In the genomic region with DNA sequence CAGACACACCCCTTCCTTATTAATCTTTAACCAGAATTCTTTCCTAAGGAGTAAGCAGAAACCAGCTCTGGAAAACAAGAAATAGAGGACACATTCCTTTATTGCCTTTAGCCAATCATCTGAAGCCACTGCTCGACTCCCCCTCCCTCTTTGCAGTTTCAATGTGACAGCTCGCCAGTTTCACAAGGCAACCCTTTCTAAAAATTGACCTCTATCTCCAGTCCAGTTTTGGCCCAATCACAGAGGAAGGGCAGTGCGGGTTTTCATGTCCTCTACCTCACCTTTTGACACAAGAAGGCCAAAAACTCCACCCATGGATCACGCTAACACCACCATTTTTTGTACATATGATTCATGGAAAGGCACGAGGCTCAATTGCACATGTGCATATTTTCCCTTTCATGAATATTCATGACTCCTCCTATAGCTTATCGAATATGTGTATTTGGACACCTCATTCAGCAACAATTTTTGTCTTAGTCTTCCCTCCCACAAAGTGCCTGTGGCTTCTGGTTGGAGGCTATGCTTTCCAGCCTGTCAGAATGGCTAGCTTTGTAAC, we compare ENCODE assay signal across 1 cellular context.
TF ChIP-seq lines count a peak whose summit lies in the region.

No MANE protein-coding gene starts in this region.

TF ChIP-seq in HepG2, 621 proteins besides CTCF, POLR2A, EP300 and RAD21 (continued from another document):
- TF ChIP-seq, protein P1, sequence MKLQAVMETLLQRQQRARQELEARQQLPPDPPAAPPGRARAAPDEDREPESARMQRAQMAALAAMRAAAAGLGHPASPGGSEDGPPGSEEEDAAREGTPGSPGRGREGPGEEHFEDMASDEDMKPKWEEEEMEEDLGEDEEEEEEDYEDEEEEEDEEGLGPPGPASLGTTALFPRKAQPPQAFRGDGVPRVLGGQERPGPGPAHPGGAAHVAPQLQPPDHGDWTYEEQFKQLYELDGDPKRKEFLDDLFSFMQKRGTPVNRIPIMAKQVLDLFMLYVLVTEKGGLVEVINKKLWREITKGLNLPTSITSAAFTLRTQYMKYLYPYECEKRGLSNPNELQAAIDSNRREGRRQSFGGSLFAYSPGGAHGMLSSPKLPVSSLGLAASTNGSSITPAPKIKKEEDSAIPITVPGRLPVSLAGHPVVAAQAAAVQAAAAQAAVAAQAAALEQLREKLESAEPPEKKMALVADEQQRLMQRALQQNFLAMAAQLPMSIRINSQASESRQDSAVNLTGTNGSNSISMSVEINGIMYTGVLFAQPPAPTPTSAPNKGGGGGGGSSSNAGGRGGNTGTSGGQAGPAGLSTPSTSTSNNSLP (IDR thresholded peaks at IDR 0.05; ENCODE audit: low read depth, low read length), result 0 out of 2 replicates have a peak, but pooled peaks have one; percentile 6
- TF ChIP-seq, protein P2, sequence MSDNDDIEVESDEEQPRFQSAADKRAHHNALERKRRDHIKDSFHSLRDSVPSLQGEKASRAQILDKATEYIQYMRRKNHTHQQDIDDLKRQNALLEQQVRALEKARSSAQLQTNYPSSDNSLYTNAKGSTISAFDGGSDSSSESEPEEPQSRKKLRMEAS (IDR thresholded peaks at IDR 0.05), result peak; percentile 41; the same call in 1 of the 2 replicates
- TF ChIP-seq, protein P3, sequence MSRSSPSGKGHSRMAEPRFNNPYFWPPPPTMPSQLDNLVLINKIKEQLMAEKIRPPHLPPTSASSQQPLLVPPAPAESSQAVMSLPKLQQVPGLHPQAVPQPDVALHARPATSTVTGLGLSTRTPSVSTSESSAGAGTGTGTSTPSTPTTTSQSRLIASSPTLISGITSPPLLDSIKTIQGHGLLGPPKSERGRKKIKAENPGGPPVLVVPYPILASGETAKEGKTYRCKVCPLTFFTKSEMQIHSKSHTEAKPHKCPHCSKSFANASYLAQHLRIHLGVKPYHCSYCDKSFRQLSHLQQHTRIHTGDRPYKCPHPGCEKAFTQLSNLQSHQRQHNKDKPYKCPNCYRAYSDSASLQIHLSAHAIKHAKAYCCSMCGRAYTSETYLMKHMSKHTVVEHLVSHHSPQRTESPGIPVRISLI (CRISPR knock-in tag; IDR thresholded peaks at IDR 0.05; ENCODE audit: borderline replicate concordance), result peak; percentile 25; the same call in 1 of the 2 replicates
- TF ChIP-seq NFYC (CRISPR knock-in tag; IDR thresholded peaks at IDR 0.05) (peak; percentile 62), YEATS4 (CRISPR knock-in tag; IDR thresholded peaks at IDR 0.05; ENCODE audit: borderline replicate concordance) (no peak; the same call in 1 of the 2 replicates), MAFG (CRISPR knock-in tag; IDR thresholded peaks at IDR 0.05) (no peak)
- TF ChIP-seq, protein P4, sequence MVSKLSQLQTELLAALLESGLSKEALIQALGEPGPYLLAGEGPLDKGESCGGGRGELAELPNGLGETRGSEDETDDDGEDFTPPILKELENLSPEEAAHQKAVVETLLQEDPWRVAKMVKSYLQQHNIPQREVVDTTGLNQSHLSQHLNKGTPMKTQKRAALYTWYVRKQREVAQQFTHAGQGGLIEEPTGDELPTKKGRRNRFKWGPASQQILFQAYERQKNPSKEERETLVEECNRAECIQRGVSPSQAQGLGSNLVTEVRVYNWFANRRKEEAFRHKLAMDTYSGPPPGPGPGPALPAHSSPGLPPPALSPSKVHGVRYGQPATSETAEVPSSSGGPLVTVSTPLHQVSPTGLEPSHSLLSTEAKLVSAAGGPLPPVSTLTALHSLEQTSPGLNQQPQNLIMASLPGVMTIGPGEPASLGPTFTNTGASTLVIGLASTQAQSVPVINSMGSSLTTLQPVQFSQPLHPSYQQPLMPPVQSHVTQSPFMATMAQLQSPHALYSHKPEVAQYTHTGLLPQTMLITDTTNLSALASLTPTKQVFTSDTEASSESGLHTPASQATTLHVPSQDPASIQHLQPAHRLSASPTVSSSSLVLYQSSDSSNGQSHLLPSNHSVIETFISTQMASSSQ (IDR thresholded peaks at IDR 0.05; ENCODE audit: low read depth), result peak; percentile 76
- TF ChIP-seq, protein P4 (CRISPR knock-in tag; IDR thresholded peaks at IDR 0.05; ENCODE audit: borderline replicate concordance), result peak; percentile 79; the same call in 1 of the 2 replicates
- TF ChIP-seq, protein P5, sequence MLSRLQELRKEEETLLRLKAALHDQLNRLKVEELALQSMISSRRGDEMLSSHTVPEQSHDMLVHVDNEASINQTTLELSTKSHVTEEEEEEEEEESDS (CRISPR knock-in tag; IDR thresholded peaks at IDR 0.05; ENCODE audit: borderline replicate concordance), result no peak
TF ChIP-seq in HepG2: peak in this region for 29.
